1 cellular context compared by ENCODE assay signal in genomic region chr20:13507646-13508045, GRCh38.
TF ChIP-seq lines count a peak whose summit lies in the region.

No MANE protein-coding gene starts in this region.

TF ChIP-seq in HepG2, 621 proteins besides CTCF, POLR2A, EP300 and RAD21 (continued from another document):
- TF ChIP-seq ZNF318 (CRISPR knock-in tag; IDR thresholded peaks at IDR 0.05) (no peak), ZSCAN25 (CRISPR knock-in tag; IDR thresholded peaks at IDR 0.05) (no peak), ZNF280D (CRISPR knock-in tag; IDR thresholded peaks at IDR 0.05) (peak; percentile 53; the same call in 1 of the 2 replicates)
